Comparison of ENCODE assay signal across 2 cellular contexts in genomic region chr14:31797946-31798345, GRCh38.
A peak's percentile ranks its signal among the peaks of the same experiment; 100 is the strongest.
DNase-seq lines count a peak whose midpoint lies in the region; ATAC-seq, FAIRE-seq and TF ChIP-seq lines count a peak whose summit lies in the region.
"Not testable (repeated sequence)": the region's sequence is repeated elsewhere in the genome, so short reads cannot be mapped to it uniquely, and the experiment has no call there.

No MANE protein-coding gene starts in this region.

- H3K9me1 ChIP-seq in K562 (ENCODE audit: control insufficient read depth, insufficient read depth, low read length) = not testable (repeated sequence)

- not testable (repeated sequence) for H2AFZ ChIP-seq in K562 (ENCODE audit: low read depth, low read length)

- DNase-seq in CMK (ENCODE audit: low read depth) = peak; percentile 1
- DNase-seq in K562 (ENCODE audit: extremely low read depth in 1 of 4, low spot score in 3 of 4) = peak in 2 of 4 experiments; percentile 2 to 7

- in situ Hi-C loops in K562 (cut with MboI) = not testable (repeated sequence)

- not testable (repeated sequence) for H3K27me3 ChIP-seq in K562 (ENCODE audit: control insufficient read depth in 2 of 2, insufficient read depth in 2 of 2, low read length in 2 of 2)

- not testable (repeated sequence) for H3K9ac ChIP-seq in K562 (ENCODE audit: insufficient read depth in 1 of 2, low read depth in 2 of 2, low read length in 2 of 2)

- not testable (repeated sequence) for FAIRE-seq in K562 (lab: Jason Lieb, UNC)

- CTCF ChIA-PET in K562 (lab: Yijun Ruan, JAX; ENCODE audit: low intra/inter-chr PET ratio) = not testable (repeated sequence)

- WGBS in K562 (ENCODE audit: insufficient coverage, low coverage, missing lambda C conversion rate) = 15% methylated on average over 3 of the region's 3 CpGs

- not testable (repeated sequence) for H3K36me3 ChIP-seq in K562 (ENCODE audit: control insufficient read depth, insufficient read depth, low read length)

- H3K79me2 ChIP-seq in K562 (ENCODE audit: control insufficient read depth, insufficient read depth, low read length) = not testable (repeated sequence)

- TF ChIP-seq RAD21 in K562 (CRISPR knock-in tag; conservative IDR thresholded peaks at IDR 0.05 in 1 of 2, IDR thresholded peaks at IDR 0.05 in 1 of 2) = not testable (repeated sequence)

- not testable (repeated sequence) for H3K4me3 ChIP-seq in K562

- TF ChIP-seq POLR2A in K562 (conservative IDR thresholded peaks at IDR 0.05) = not testable (repeated sequence)

- intact Hi-C loops in K562 (cut with micrococcal nuclease) = not testable (repeated sequence)

- H3K9me3 ChIP-seq in K562 (replicated peaks; ENCODE audit: control insufficient read depth, insufficient read depth, low read depth, low read length) = not testable (repeated sequence)

- not testable (repeated sequence) for H4K20me1 ChIP-seq in K562 (replicated peaks; ENCODE audit: control insufficient read depth, insufficient read depth, low read length)

- not testable (repeated sequence) for BruUV-seq in K562 (replicated peaks; lab: Mats Ljungman, UMichigan)

- POLR2A ChIA-PET in K562 (lab: Yijun Ruan, JAX) = not testable (repeated sequence)

- H3K4me1 ChIP-seq in K562 (replicated peaks in 1 of 2; ENCODE audit: control insufficient read depth in 2 of 2, insufficient read depth in 2 of 2, low read length in 2 of 2) = not testable (repeated sequence)

- H3K4me2 ChIP-seq in K562 (ENCODE audit: insufficient read depth, low read length) = not testable (repeated sequence)

- not testable (repeated sequence) for H3K27ac ChIP-seq in K562 (ENCODE audit: extremely low read depth, low read depth, low read length)

- not testable (repeated sequence) for TF ChIP-seq EP300 in K562 (IDR thresholded peaks at IDR 0.05; ENCODE audit: low read length)

- ATAC-seq in K562 = not testable (repeated sequence)

- TF ChIP-seq CTCF in K562 (IDR thresholded peaks at IDR 0.05 in 2 of 3, conservative IDR thresholded peaks at IDR 0.05 in 1 of 3; ENCODE audit: insufficient read depth in 2 of 3, low read depth in 1 of 3, low read length in 3 of 3) = not testable (repeated sequence)

TF ChIP-seq in K562, 482 proteins besides CTCF, POLR2A, EP300 and RAD21:
- TF ChIP-seq TRIM24 (IDR thresholded peaks at IDR 0.05) (peak; percentile 76 to 89), C11orf30 (IDR thresholded peaks at IDR 0.05; ENCODE audit: low read depth) (peak; percentile 16; the same call in 1 of the 2 replicates), NFE2 (IDR thresholded peaks at IDR 0.05; ENCODE audit: low read depth) (peak; percentile 68), MAFF (IDR thresholded peaks at IDR 0.05; ENCODE audit: low read length) (peak; percentile 6; the same call in 1 of the 2 replicates)
